ENCODE assay signal across 8 cellular contexts in the genomic region with DNA sequence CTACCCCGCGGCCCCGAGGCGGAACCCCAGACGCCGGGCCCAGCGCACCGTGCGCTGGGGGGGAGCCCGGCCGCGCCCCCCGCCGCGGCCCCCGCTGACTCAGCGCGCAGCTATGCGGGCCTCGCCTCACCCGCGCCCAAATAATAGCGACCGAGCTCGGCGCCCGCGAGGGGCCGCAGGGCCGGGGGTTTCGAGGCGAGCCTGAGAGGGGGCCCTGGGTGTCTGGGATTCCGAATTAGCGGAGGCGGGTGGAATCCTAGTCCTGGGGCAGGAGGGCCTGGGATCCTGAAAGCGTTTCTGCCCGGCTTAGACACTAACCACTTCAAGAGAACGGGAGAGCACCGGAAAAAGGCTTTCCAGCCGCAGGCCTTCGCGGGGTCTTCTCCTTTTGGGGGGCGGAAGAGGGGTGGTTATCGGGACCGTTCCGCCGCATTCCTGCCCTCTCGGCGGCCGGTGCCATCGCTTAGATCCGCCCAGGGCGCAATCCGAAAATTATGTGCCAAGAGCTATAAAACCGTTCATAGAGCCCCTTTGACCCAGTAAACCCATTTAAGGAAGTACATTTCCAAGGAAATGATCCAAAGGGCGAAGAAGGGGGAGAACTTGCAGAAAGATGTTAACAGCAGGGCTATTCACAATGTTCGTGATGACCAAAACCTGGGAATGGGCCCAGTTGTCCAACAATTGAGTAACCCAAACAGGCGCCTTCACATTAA. TPM values are rescaled to one million over a fixed set of nuclear protein-coding genes. Genes with fewer than 3 reads are reported as not detected.
DNase-seq lines count a peak whose midpoint lies in the region; ATAC-seq and TF ChIP-seq lines count a peak whose summit lies in the region.

No MANE protein-coding gene starts in this region.

- H3K36me3 ChIP-seq in esophagus (ENCODE audit: control insufficient read depth in 2 of 2, insufficient read depth in 2 of 2, low read length in 1 of 2) (no peaks in the 10 kb centered on the region), muscle layer of duodenum (ENCODE audit: control insufficient read depth in 1 of 2, insufficient read depth in 2 of 2, low read length in 2 of 2) (peaks cover 0 to 9% of the 10 kb centered on the region in 2 donors)

- CTCF ChIA-PET in CD4-positive, alpha-beta T cell (lab: Charles Lee) = interaction anchor here (0.7 to 1.8 kb wide), 2 partner anchors 34 to 213 kb away, joined by 3 to 10 read pairs; a partner anchor contains a TSS
- CTCF ChIA-PET in WTC11 (lab: Charles Lee) = interaction anchor here (0.8 to 2.1 kb wide), 7 partner anchors 9 to 321 kb away, joined by 3 to 14 read pairs (median 8); no protein-coding TSS in a partner anchor

- no peaks in the 10 kb centered on the region for H3K9me3 ChIP-seq in CD4-positive, alpha-beta T cell (ENCODE audit: control insufficient read depth, low read length)
- H3K9me3 ChIP-seq in esophagus (ENCODE audit: control insufficient read depth in 2 of 2, insufficient read depth in 1 of 2, low read depth in 1 of 2, low read length in 1 of 2) (no peaks in the 10 kb centered on the region), muscle layer of duodenum (ENCODE audit: control insufficient read depth in 1 of 2, low read length in 2 of 2) (no peaks in the 10 kb centered on the region)

- H3K9me3 Mint-ChIP-seq in CD4-positive, alpha-beta T cell = no peaks in the 10 kb centered on the region
- no peaks in the 10 kb centered on the region for H3K9me3 Mint-ChIP-seq in WTC11

- 1 to 2% methylated on average over 58 of the region's 58 CpGs for WGBS in esophagus, 2 donors

- peak; percentile 35 for ATAC-seq in CD4-positive, alpha-beta T cell (ENCODE audit: poor library complexity)
- ATAC-seq in GM19372 (IDR thresholded peaks at IDR 0.05; ENCODE audit: low read depth, unreplicated experiment) (peak; percentile 35), WTC11 (peak; percentile 12)

- intact Hi-C loops in CD4-positive, alpha-beta T cell (cut with DNase I, micrococcal nuclease) = loop anchor here (5.0 to 10.0 kb wide), 7 partner anchors 122 to 780 kb away; partner anchors contain the start of genes E2F6 (in 1 of the 2), LPIN1 (in 1 of the 2), PDIA6 (in 1 of the 2) and SLC66A3 (in 1 of the 2)

- no peaks in the 10 kb centered on the region for H3K27me3 ChIP-seq in CD4-positive, alpha-beta T cell (ENCODE audit: control insufficient read depth, insufficient read depth, low read length)
- H3K27me3 ChIP-seq in esophagus (ENCODE audit: control insufficient read depth in 1 of 2, insufficient read depth in 2 of 2, low read length in 2 of 2) (no peaks in the 10 kb centered on the region), muscle layer of duodenum (ENCODE audit: low read depth, low read length) (no peaks in the 10 kb centered on the region)

- peaks cover 38% of the 10 kb centered on the region for H3K4me1 Mint-ChIP-seq in CD4-positive, alpha-beta T cell (ENCODE audit: low read depth)
- peaks cover 33% of the 10 kb centered on the region for H3K4me1 Mint-ChIP-seq in WTC11

- peak overlapping the region; percentile 87 for H3K27ac Mint-ChIP-seq in CD4-positive, alpha-beta T cell
- peak overlapping the region; percentile 97 for H3K27ac Mint-ChIP-seq in WTC11

- H3K27ac ChIP-seq in CD4-positive, alpha-beta T cell (ENCODE audit: low read depth, low read length) = peak overlapping the region; percentile 7
- H3K27ac ChIP-seq in esophagus (ENCODE audit: low read depth in 2 of 2, low read length in 1 of 2) (peak overlapping the region; percentile 92 to 98), muscle layer of duodenum (ENCODE audit: low read length) (peak overlapping the region; percentile 95)

- peak overlapping the region; percentile 96 for H3K4me3 Mint-ChIP-seq in CD4-positive, alpha-beta T cell
- peak overlapping the region; percentile 76 for H3K4me3 Mint-ChIP-seq in WTC11

- H3K4me1 ChIP-seq in esophagus (ENCODE audit: control insufficient read depth in 2 of 2, insufficient read depth in 2 of 2, low read length in 1 of 2) (no peaks in the 10 kb centered on the region), muscle layer of duodenum (ENCODE audit: control insufficient read depth in 1 of 2, insufficient read depth in 2 of 2, low read length in 2 of 2) (peaks cover 0 to 19% of the 10 kb centered on the region in 2 donors)

- POLR2A ChIA-PET in CD4-positive, alpha-beta T cell (lab: Charles Lee) = interaction anchor here (0.6 to 3.5 kb wide), 9 partner anchors 12 to 897 kb away, joined by 3 to 17 read pairs (median 4); partner anchors contain the start of genes ODC1, PDIA6 and SLC66A3
- POLR2A ChIA-PET in WTC11 (lab: Charles Lee) = interaction anchor here (1.5 to 2.1 kb wide), 4 partner anchors 30 to 212 kb away, joined by 5 to 10 read pairs (median 7); partner anchors contain the start of gene SLC66A3

- peak overlapping the region; percentile 81 for H3K4me3 ChIP-seq in Jurkat, Clone E6-1 (ENCODE audit: low read length)
- H3K4me3 ChIP-seq in esophagus (ENCODE audit: low read depth in 1 of 2, low read length in 2 of 2) (peak overlapping the region; percentile 81 to 97), muscle layer of duodenum (ENCODE audit: low read depth in 1 of 2, low read length in 2 of 2) (peak overlapping the region; percentile 60 to 63)

- peak in 6 of 10 experiments; percentile 2 to 41 (median 8) for DNase-seq in CD4-positive, alpha-beta T cell
- peak; percentile 36 for DNase-seq in Jurkat, Clone E6-1 (ENCODE audit: low read depth, low spot score)
- DNase-seq in WTC11 (ENCODE audit: low spot score) (peak; percentile 52), ureter (ENCODE audit: low spot score) (peak; percentile 73), HuH-7.5 (ENCODE audit: low spot score) (no peak)

- H3K36me3 Mint-ChIP-seq in CD4-positive, alpha-beta T cell (ENCODE audit: low read depth) = peaks cover 11% of the 10 kb centered on the region
- no peaks in the 10 kb centered on the region for H3K36me3 Mint-ChIP-seq in WTC11

- no peak for TF ChIP-seq CTCF in CD4-positive, alpha-beta T cell (IDR thresholded peaks at IDR 0.05)
- TF ChIP-seq CTCF in WTC11 (IDR thresholded peaks at IDR 0.05) = no peak

- H3K27me3 Mint-ChIP-seq in CD4-positive, alpha-beta T cell = no peaks in the 10 kb centered on the region
- peaks cover 4% of the 10 kb centered on the region; the same call in 1 of the 2 replicates for H3K27me3 Mint-ChIP-seq in WTC11 (ENCODE audit: low read depth)

TF ChIP-seq in WTC11, 78 proteins besides CTCF, POLR2A, EP300 and RAD21 (continues in another document):
- TF ChIP-seq, protein P1, sequence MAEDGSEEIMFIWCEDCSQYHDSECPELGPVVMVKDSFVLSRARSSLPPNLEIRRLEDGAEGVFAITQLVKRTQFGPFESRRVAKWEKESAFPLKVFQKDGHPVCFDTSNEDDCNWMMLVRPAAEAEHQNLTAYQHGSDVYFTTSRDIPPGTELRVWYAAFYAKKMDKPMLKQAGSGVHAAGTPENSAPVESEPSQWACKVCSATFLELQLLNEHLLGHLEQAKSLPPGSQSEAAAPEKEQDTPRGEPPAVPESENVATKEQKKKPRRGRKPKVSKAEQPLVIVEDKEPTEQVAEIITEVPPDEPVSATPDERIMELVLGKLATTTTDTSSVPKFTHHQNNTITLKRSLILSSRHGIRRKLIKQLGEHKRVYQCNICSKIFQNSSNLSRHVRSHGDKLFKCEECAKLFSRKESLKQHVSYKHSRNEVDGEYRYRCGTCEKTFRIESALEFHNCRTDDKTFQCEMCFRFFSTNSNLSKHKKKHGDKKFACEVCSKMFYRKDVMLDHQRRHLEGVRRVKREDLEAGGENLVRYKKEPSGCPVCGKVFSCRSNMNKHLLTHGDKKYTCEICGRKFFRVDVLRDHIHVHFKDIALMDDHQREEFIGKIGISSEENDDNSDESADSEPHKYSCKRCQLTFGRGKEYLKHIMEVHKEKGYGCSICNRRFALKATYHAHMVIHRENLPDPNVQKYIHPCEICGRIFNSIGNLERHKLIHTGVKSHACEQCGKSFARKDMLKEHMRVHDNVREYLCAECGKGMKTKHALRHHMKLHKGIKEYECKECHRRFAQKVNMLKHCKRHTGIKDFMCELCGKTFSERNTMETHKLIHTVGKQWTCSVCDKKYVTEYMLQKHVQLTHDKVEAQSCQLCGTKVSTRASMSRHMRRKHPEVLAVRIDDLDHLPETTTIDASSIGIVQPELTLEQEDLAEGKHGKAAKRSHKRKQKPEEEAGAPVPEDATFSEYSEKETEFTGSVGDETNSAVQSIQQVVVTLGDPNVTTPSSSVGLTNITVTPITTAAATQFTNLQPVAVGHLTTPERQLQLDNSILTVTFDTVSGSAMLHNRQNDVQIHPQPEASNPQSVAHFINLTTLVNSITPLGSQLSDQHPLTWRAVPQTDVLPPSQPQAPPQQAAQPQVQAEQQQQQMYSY (CRISPR knock-in tag; IDR thresholded peaks at IDR 0.05) = peak; percentile 92
- TF ChIP-seq TEAD4 (CRISPR knock-in tag; IDR thresholded peaks at IDR 0.05) = peak; percentile 60; the same call in 1 of the 2 replicates

RNA-seq across cellular contexts. Expression of gene ROCK2, which starts 0.7 kb away (rescaled TPM):
- 1 to 10 TPM; 6.9 to 9.4 TPM for total RNA-seq in CD4-positive, alpha-beta T cell
- 9.7 TPM for polyA plus RNA-seq in Jurkat, Clone E6-1 (2012; ENCODE audit: insufficient read depth, insufficient read length)
- total RNA-seq in WTC11 (2021) (21.3 to 25.9 TPM (median 22.4 TPM) in 3 replicates), ureter (84.5 TPM)
- 1 to 10 TPM; 3.4 to 5.4 TPM for polyA plus RNA-seq in esophagus

Comparison
In these comparisons a context has a peak if more than half of its experiments do, and no peak if none do; other contexts are left out.
1. H3K27ac ChIP-seq: peak in every context shown above with its lines; median percentile 95 in esophagus; 95 in muscle layer of duodenum; 7 in CD4-positive, alpha-beta T cell.